32 cellular contexts compared by ENCODE assay signal in genomic region chr1:242209063-242209462, GRCh38.
"Had no signal": no experiment of that assay in that cellular context is flagged by ENCODE, and none has a peak within 500 bp of the region (broad histone marks: within the 10 kb centered on the region; RNA-seq: fewer than 3 reads in every experiment).

No MANE protein-coding gene starts in this region.

- H3K36me3 ChIP-seq: cardiac muscle cell, SJCRH30, WERI-Rb-1 had no signal

- H3K9me3 Mint-ChIP-seq: activated CD4-positive, alpha-beta memory T cell treated with anti-CD3 and anti-CD28 coated beads, Interleukin-2, amount 10 ng/mL, durations not matched to agents 7 days and 5 days; activated naive CD8-positive, alpha-beta T cell treated with anti-CD3 and anti-CD28 coated beads for 36 hours; central memory CD8-positive, alpha-beta T cell had no signal

- H3K4me2 ChIP-seq: PC-9 had no signal

- H3K9me3 ChIP-seq: SJCRH30 had no signal

- H3K4me3 ChIP-seq: cardiac muscle cell, PC-9, SJCRH30, SK-N-MC had no signal

- H3K27ac ChIP-seq: cardiac muscle cell, PC-9, SJCRH30, SK-N-MC, WERI-Rb-1 had no signal

- H3K4me1 Mint-ChIP-seq: activated CD4-positive, alpha-beta memory T cell treated with anti-CD3 and anti-CD28 coated beads, Interleukin-2, amount 10 ng/mL, durations not matched to agents 7 days and 5 days; activated CD8-positive, alpha-beta memory T cell treated with anti-CD3 and anti-CD28 coated beads, Interleukin-2, amount 10 ng/mL, durations not matched to agents 7 days and 5 days; activated naive CD8-positive, alpha-beta T cell treated with anti-CD3 and anti-CD28 coated beads for 36 hours; central memory CD8-positive, alpha-beta T cell had no signal

- ATAC-seq: activated CD8-positive, alpha-beta memory T cell treated with anti-CD3 and anti-CD28 coated beads, Interleukin-2, amount 10 ng/mL, durations not matched to agents 7 days and 5 days had no signal

- H3K36me3 Mint-ChIP-seq: activated CD8-positive, alpha-beta memory T cell treated with anti-CD3 and anti-CD28 coated beads, Interleukin-2, amount 10 ng/mL, durations not matched to agents 7 days and 5 days; activated naive CD8-positive, alpha-beta T cell treated with anti-CD3 and anti-CD28 coated beads for 36 hours had no signal

- H3K4me3 Mint-ChIP-seq: activated CD4-positive, alpha-beta memory T cell treated with anti-CD3 and anti-CD28 coated beads, Interleukin-2, amount 10 ng/mL, durations not matched to agents 7 days and 5 days; activated CD8-positive, alpha-beta memory T cell treated with anti-CD3 and anti-CD28 coated beads, Interleukin-2, amount 10 ng/mL, durations not matched to agents 7 days and 5 days; activated naive CD8-positive, alpha-beta T cell treated with anti-CD3 and anti-CD28 coated beads for 36 hours; central memory CD8-positive, alpha-beta T cell had no signal

- H2AFZ ChIP-seq: PC-9 had no signal

- H3K27me3 Mint-ChIP-seq: activated CD4-positive, alpha-beta memory T cell treated with anti-CD3 and anti-CD28 coated beads, Interleukin-2, amount 10 ng/mL, durations not matched to agents 7 days and 5 days; activated CD8-positive, alpha-beta memory T cell treated with anti-CD3 and anti-CD28 coated beads, Interleukin-2, amount 10 ng/mL, durations not matched to agents 7 days and 5 days had no signal

- H3K27me3 ChIP-seq: cardiac muscle cell, SJCRH30 had no signal

- DNase-seq: activated CD4-positive, alpha-beta memory T cell treated with anti-CD3 and anti-CD28 coated beads, Interleukin-2, amount 10 ng/mL, durations not matched to agents 7 days and 5 days; activated CD4-positive, alpha-beta T cell treated with anti-CD3 and anti-CD28 coated beads for 1 hour; activated CD4-positive, alpha-beta T cell treated with anti-CD3 and anti-CD28 coated beads for 48 hours; activated CD4-positive, CD25-positive, alpha-beta regulatory T cell; activated CD8-positive, alpha-beta memory T cell treated with anti-CD3 and anti-CD28 coated beads for 24 hours; activated CD8-positive, alpha-beta memory T cell treated with anti-CD3 and anti-CD28 coated beads, Interleukin-2, amount 10 ng/mL, durations not matched to agents 7 days and 5 days; activated CD8-positive, alpha-beta memory T cell treated with anti-CD3 and anti-CD28 coated beads, Interleukin-2, amount 50 U/mL, for 48 hours; activated effector memory CD4-positive, alpha-beta T cell treated with anti-CD3 and anti-CD28 coated beads, Interleukin-2, amount 50 U/mL, for 16 hours; activated naive CD4-positive, alpha-beta T cell; activated naive CD4-positive, alpha-beta T cell treated with anti-CD3 and anti-CD28 coated beads, Interleukin-2, amount 50 U/mL, for 16 hours; activated naive CD8-positive, alpha-beta T cell treated with anti-CD3 and anti-CD28 coated beads for 36 hours; activated T-cell treated with anti-CD3 and anti-CD28 coated beads, Interleukin-2, amount 50 U/mL, for 48 hours; amniotic stem cell; aorta; Karpas-422; NCI-H1105 treated with DMSO at 0.1 percent for 48 hours; NCI-H1436; NCI-H1694; NCI-H1930; NCI-H2081 treated with DMSO at 0.1 percent for 48 hours; NCI-H510A; NCI-H526; NCI-H748 treated with DMSO at 0.1 percent for 48 hours; NK-92 treated with Interleukin-12 subunit alpha and Interleukin-12 subunit beta, amount 100 ng/mL, for 24 hours; PC-9; SHP77; SJCRH30; T1000; WERI-Rb-1 had no signal

- H3K27ac Mint-ChIP-seq: activated CD4-positive, alpha-beta memory T cell treated with anti-CD3 and anti-CD28 coated beads, Interleukin-2, amount 10 ng/mL, durations not matched to agents 7 days and 5 days; activated CD8-positive, alpha-beta memory T cell treated with anti-CD3 and anti-CD28 coated beads, Interleukin-2, amount 10 ng/mL, durations not matched to agents 7 days and 5 days; activated naive CD8-positive, alpha-beta T cell treated with anti-CD3 and anti-CD28 coated beads for 36 hours had no signal
